1 cellular context compared by ENCODE assay signal in the genomic region with DNA sequence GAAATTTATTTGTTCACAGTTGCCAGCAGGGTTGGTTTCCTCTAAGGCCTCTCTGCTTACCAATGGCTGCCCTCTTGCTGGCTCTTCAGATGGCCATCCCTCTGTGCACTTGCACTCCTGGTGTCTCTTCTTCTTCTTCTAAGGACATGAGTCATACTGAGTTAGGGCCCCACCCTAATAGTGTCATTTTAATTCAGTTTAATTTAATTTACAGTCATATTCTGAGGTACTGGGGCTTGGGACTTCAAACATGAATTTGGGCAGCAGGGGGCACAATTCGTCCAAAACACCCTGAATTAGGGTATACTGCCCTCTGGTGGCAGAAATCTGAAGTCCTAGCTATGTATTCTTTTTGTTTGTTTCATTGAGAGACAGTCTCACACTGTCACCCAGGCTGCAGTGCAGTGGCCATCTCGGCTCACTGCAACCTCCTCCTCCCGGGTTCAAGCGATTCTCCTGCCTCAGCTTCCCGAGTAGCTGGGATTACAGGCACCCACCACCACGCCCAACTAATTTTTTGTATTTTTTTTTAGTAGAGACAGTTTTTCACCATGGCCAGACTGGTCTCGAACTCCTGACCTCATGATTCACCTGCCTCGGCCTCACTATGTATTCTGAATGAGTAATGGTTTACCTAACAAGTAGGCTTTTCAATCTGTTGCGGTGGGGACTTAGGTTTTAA.
TF ChIP-seq lines count a peak whose summit lies in the region.

No MANE protein-coding gene starts in this region.

TF ChIP-seq in K562, 482 proteins besides CTCF, POLR2A, EP300 and RAD21 (continues in another document):
- peak; percentile 75 for TF ChIP-seq LCOR (CRISPR knock-in tag; IDR thresholded peaks at IDR 0.05)
- peak in 1 of 2 experiments; percentile 57; a peak in 1 of 3 replicates for TF ChIP-seq CBX3 (IDR thresholded peaks at IDR 0.05; ENCODE audit: borderline replicate concordance in 1 of 2, low read length in 2 of 2)
- peak; percentile 97 to 99 for TF ChIP-seq TEAD1 (CRISPR knock-in tag; IDR thresholded peaks at IDR 0.05)
- no peak for TF ChIP-seq MAFK (IDR thresholded peaks at IDR 0.05; ENCODE audit: low read length)
- TF ChIP-seq U2AF2 (optimal IDR thresholded peaks at IDR 0.05; ENCODE audit: low read depth, low read length), result no peak
- TF ChIP-seq ZBTB34 (CRISPR knock-in tag; IDR thresholded peaks at IDR 0.05), result no peak
- no peak for TF ChIP-seq ZNF165 (CRISPR knock-in tag; IDR thresholded peaks at IDR 0.05; ENCODE audit: borderline replicate concordance)
- no peak for TF ChIP-seq ZBTB7A (IDR thresholded peaks at IDR 0.05; ENCODE audit: borderline replicate concordance, control insufficient read depth, low read depth, low read length)
- TF ChIP-seq PATZ1 (CRISPR knock-in tag; IDR thresholded peaks at IDR 0.05; ENCODE audit: borderline replicate concordance), result no peak
- TF ChIP-seq SMARCA5 (IDR thresholded peaks at IDR 0.05), result peak; percentile 13; the same call in 1 of the 2 replicates
- peak; percentile 56; the same call in 1 of the 2 replicates for TF ChIP-seq EHMT2 (IDR thresholded peaks at IDR 0.05)
- no peak for TF ChIP-seq SIRT6 (IDR thresholded peaks at IDR 0.05; ENCODE audit: low read depth, low read length)
- no peak for TF ChIP-seq SRF (CRISPR knock-in tag; IDR thresholded peaks at IDR 0.05)
- TF ChIP-seq, protein P1, sequence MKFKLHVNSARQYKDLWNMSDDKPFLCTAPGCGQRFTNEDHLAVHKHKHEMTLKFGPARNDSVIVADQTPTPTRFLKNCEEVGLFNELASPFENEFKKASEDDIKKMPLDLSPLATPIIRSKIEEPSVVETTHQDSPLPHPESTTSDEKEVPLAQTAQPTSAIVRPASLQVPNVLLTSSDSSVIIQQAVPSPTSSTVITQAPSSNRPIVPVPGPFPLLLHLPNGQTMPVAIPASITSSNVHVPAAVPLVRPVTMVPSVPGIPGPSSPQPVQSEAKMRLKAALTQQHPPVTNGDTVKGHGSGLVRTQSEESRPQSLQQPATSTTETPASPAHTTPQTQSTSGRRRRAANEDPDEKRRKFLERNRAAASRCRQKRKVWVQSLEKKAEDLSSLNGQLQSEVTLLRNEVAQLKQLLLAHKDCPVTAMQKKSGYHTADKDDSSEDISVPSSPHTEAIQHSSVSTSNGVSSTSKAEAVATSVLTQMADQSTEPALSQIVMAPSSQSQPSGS (CRISPR knock-in tag; IDR thresholded peaks at IDR 0.05), result no peak
- no peak for TF ChIP-seq CEBPZ (IDR thresholded peaks at IDR 0.05; ENCODE audit: borderline replicate concordance, low read depth, low read length)
- TF ChIP-seq, protein P2, sequence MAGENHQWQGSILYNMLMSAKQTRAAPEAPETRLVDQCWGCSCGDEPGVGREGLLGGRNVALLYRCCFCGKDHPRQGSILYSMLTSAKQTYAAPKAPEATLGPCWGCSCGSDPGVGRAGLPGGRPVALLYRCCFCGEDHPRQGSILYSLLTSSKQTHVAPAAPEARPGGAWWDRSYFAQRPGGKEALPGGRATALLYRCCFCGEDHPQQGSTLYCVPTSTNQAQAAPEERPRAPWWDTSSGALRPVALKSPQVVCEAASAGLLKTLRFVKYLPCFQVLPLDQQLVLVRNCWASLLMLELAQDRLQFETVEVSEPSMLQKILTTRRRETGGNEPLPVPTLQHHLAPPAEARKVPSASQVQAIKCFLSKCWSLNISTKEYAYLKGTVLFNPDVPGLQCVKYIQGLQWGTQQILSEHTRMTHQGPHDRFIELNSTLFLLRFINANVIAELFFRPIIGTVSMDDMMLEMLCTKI (IDR thresholded peaks at IDR 0.05; ENCODE audit: partially characterized antibody), result no peak
- no peak for TF ChIP-seq GMEB1 (CRISPR knock-in tag; IDR thresholded peaks at IDR 0.05)
- TF ChIP-seq GATA2 (CRISPR knock-in tag; IDR thresholded peaks at IDR 0.05), result no peak
- TF ChIP-seq, protein P3, sequence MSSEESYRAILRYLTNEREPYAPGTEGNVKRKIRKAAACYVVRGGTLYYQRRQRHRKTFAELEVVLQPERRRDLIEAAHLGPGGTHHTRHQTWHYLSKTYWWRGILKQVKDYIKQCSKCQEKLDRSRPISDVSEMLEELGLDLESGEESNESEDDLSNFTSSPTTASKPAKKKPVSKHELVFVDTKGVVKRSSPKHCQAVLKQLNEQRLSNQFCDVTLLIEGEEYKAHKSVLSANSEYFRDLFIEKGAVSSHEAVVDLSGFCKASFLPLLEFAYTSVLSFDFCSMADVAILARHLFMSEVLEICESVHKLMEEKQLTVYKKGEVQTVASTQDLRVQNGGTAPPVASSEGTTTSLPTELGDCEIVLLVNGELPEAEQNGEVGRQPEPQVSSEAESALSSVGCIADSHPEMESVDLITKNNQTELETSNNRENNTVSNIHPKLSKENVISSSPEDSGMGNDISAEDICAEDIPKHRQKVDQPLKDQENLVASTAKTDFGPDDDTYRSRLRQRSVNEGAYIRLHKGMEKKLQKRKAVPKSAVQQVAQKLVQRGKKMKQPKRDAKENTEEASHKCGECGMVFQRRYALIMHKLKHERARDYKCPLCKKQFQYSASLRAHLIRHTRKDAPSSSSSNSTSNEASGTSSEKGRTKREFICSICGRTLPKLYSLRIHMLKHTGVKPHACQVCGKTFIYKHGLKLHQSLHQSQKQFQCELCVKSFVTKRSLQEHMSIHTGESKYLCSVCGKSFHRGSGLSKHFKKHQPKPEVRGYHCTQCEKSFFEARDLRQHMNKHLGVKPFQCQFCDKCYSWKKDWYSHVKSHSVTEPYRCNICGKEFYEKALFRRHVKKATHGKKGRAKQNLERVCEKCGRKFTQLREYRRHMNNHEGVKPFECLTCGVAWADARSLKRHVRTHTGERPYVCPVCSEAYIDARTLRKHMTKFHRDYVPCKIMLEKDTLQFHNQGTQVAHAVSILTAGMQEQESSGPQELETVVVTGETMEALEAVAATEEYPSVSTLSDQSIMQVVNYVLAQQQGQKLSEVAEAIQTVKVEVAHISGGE (CRISPR knock-in tag; IDR thresholded peaks at IDR 0.05), result 0 out of 6 replicates have a peak, but pooled peaks of 1 of the 3 experiments have one; percentile 40
- TF ChIP-seq ZNF586 (CRISPR knock-in tag; conservative IDR thresholded peaks at IDR 0.05), result no peak
- TF ChIP-seq BACH1 (tag; IDR thresholded peaks at IDR 0.05), result no peak
- TF ChIP-seq BRD9 (IDR thresholded peaks at IDR 0.05; ENCODE audit: low read depth, partially characterized antibody), result no peak
- TF ChIP-seq SNIP1 (IDR thresholded peaks at IDR 0.05; ENCODE audit: low read depth), result no peak
- no peak for TF ChIP-seq HNRNPL (IDR thresholded peaks at IDR 0.05; ENCODE audit: low read depth, low read length)
- TF ChIP-seq TOE1 (IDR thresholded peaks at IDR 0.05; ENCODE audit: borderline replicate concordance), result 0 out of 2 replicates have a peak, but pooled peaks have one; percentile 38
- TF ChIP-seq TOE1 (CRISPR knock-in tag; IDR thresholded peaks at IDR 0.05; ENCODE audit: borderline replicate concordance, low read depth), result no peak
- no peak for TF ChIP-seq RBM34 (IDR thresholded peaks at IDR 0.05; ENCODE audit: borderline replicate concordance, insufficient read depth, low read length)
- TF ChIP-seq, protein P4, sequence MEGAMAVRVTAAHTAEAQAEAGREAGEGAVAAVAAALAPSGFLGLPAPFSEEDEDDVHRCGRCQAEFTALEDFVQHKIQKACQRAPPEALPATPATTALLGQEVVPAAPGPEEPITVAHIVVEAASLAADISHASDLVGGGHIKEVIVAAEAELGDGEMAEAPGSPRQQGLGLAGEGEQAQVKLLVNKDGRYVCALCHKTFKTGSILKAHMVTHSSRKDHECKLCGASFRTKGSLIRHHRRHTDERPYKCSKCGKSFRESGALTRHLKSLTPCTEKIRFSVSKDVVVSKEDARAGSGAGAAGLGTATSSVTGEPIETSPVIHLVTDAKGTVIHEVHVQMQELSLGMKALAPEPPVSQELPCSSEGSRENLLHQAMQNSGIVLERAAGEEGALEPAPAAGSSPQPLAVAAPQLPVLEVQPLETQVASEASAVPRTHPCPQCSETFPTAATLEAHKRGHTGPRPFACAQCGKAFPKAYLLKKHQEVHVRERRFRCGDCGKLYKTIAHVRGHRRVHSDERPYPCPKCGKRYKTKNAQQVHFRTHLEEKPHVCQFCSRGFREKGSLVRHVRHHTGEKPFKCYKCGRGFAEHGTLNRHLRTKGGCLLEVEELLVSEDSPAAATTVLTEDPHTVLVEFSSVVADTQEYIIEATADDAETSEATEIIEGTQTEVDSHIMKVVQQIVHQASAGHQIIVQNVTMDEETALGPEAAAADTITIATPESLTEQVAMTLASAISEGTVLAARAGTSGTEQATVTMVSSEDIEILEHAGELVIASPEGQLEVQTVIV (CRISPR knock-in tag; IDR thresholded peaks at IDR 0.05; ENCODE audit: borderline replicate concordance), result no peak
- TF ChIP-seq SRSF9 (IDR thresholded peaks at IDR 0.05; ENCODE audit: borderline replicate concordance, low read depth, low read length), result no peak
- 0 out of 2 replicates have a peak, but pooled peaks have one; percentile 24 for TF ChIP-seq XRCC5 (IDR thresholded peaks at IDR 0.05; ENCODE audit: low read depth, low read length)
- no peak for TF ChIP-seq SAP30 (IDR thresholded peaks at IDR 0.05; ENCODE audit: borderline replicate concordance, insufficient read depth, low read depth, low read length, poor library complexity, severe bottlenecking)
- TF ChIP-seq FOXM1 (IDR thresholded peaks at IDR 0.05; ENCODE audit: low read depth), result peak; percentile 17; the same call in 1 of the 2 replicates
- no peak for TF ChIP-seq FOXM1 (CRISPR knock-in tag; IDR thresholded peaks at IDR 0.05; ENCODE audit: low read depth)
- TF ChIP-seq RB1 (IDR thresholded peaks at IDR 0.05; ENCODE audit: low read depth), result peak; percentile 61
- TF ChIP-seq TBL1XR1 (IDR thresholded peaks at IDR 0.05; ENCODE audit: low read length in 2 of 2), result peak in 1 of 2 experiments; percentile 63; a peak in 1 of 4 replicates
- TF ChIP-seq ARID2 (IDR thresholded peaks at IDR 0.05), result peak; percentile 69; the same call in 1 of the 2 replicates
- 0 out of 2 replicates have a peak, but pooled peaks have one; percentile 12 for TF ChIP-seq NFE2 (IDR thresholded peaks at IDR 0.05; ENCODE audit: low read depth)
- no peak for TF ChIP-seq FOS (IDR thresholded peaks at IDR 0.05; ENCODE audit: extremely low read depth, insufficient read length)
- peak; percentile 73 for TF ChIP-seq KLF16 (IDR thresholded peaks at IDR 0.05)
- TF ChIP-seq ZNF212 (CRISPR knock-in tag; IDR thresholded peaks at IDR 0.05), result no peak
- TF ChIP-seq, protein P5, sequence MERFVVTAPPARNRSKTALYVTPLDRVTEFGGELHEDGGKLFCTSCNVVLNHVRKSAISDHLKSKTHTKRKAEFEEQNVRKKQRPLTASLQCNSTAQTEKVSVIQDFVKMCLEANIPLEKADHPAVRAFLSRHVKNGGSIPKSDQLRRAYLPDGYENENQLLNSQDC (CRISPR knock-in tag; IDR thresholded peaks at IDR 0.05), result no peak
- TF ChIP-seq PPARD (CRISPR knock-in tag; IDR thresholded peaks at IDR 0.05), result no peak
- TF ChIP-seq MAZ (CRISPR knock-in tag; conservative IDR thresholded peaks at IDR 0.05 in 1 of 2, IDR thresholded peaks at IDR 0.05 in 1 of 2), result peak in 1 of 2 experiments; percentile 46; a peak in 1 of 4 replicates
